Comparison of ENCODE assay signal across 7 cellular contexts in genomic region chr9:95055337-95055850, GRCh38.
DNase-seq lines count a peak whose midpoint lies in the region; ATAC-seq and TF ChIP-seq lines count a peak whose summit lies in the region.

No MANE protein-coding gene starts in this region.

- DNase-seq in SJCRH30 (no peak), epithelial cell of prostate (ENCODE audit: low read depth, low spot score) (no peak), nephron progenitor cell (no peak), upper lobe of left lung (no peak), MV-4-11 (lab: John Stamatoyannopoulos, UW) (no peak)

- TF ChIP-seq EP300 in upper lobe of left lung (IDR thresholded peaks at IDR 0.05): no peak

- H3K4me1 ChIP-seq in SJCRH30 (peaks cover 53% of the 10 kb centered on the region), upper lobe of left lung (peaks cover 36 to 65% (median 49%) of the 10 kb centered on the region in 4 donors)

- TF ChIP-seq CTCF in nephron progenitor cell (IDR thresholded peaks at IDR 0.05) (no peak), upper lobe of left lung (IDR thresholded peaks at IDR 0.05) (no peak)

- H3K27me3 ChIP-seq in SJCRH30 (no peaks in the 10 kb centered on the region), upper lobe of left lung (no peaks in the 10 kb centered on the region)

- WGBS in upper lobe of left lung, 2 donors: 32 to 37% methylated on average over 5 of the region's 5 CpGs

- H3K9me3 ChIP-seq in SJCRH30 (replicated peaks) (no peaks in the 10 kb centered on the region), upper lobe of left lung (no peaks in the 10 kb centered on the region)

- H3K27ac Mint-ChIP-seq in nephron progenitor cell: peak overlapping the region; percentile 95

- peaks cover 49% of the 10 kb centered on the region for H3K4me1 Mint-ChIP-seq in nephron progenitor cell

- H3K4me3 ChIP-seq in SJCRH30: peak overlapping the region; percentile 46
- peak overlapping the region in 2 of 4 donors; percentile 5 to 30 for H3K4me3 ChIP-seq in upper lobe of left lung

- H3K27ac ChIP-seq in SJCRH30 (peak overlapping the region; percentile 97), epithelial cell of prostate (peak overlapping the region; percentile 76), upper lobe of left lung (peak overlapping the region; percentile 3 to 85 (median 76))

- H3K9me3 Mint-ChIP-seq in nephron progenitor cell: no peaks in the 10 kb centered on the region

- H3K36me3 ChIP-seq in SJCRH30: peaks cover 15% of the 10 kb centered on the region
- H3K36me3 ChIP-seq in upper lobe of left lung: no peaks in the 10 kb centered on the region

- ATAC-seq in upper lobe of left lung (ENCODE audit: low FRiP score in 2 of 2) (no peak), GM21360 (IDR thresholded peaks at IDR 0.05; ENCODE audit: unreplicated experiment) (no peak), HG03025 (IDR thresholded peaks at IDR 0.05; ENCODE audit: low FRiP score, unreplicated experiment) (no peak)

- H3K27me3 Mint-ChIP-seq in nephron progenitor cell (ENCODE audit: low read depth, poor library complexity): no peaks in the 10 kb centered on the region

- peaks cover 18% of the 10 kb centered on the region for H3K36me3 Mint-ChIP-seq in nephron progenitor cell (ENCODE audit: low read depth)

- peak overlapping the region; percentile 55 for H3K4me3 Mint-ChIP-seq in nephron progenitor cell

- no peak for TF ChIP-seq POLR2A in upper lobe of left lung (IDR thresholded peaks at IDR 0.05)
